ENCODE assay signal across 14 cellular contexts in the genomic region with DNA sequence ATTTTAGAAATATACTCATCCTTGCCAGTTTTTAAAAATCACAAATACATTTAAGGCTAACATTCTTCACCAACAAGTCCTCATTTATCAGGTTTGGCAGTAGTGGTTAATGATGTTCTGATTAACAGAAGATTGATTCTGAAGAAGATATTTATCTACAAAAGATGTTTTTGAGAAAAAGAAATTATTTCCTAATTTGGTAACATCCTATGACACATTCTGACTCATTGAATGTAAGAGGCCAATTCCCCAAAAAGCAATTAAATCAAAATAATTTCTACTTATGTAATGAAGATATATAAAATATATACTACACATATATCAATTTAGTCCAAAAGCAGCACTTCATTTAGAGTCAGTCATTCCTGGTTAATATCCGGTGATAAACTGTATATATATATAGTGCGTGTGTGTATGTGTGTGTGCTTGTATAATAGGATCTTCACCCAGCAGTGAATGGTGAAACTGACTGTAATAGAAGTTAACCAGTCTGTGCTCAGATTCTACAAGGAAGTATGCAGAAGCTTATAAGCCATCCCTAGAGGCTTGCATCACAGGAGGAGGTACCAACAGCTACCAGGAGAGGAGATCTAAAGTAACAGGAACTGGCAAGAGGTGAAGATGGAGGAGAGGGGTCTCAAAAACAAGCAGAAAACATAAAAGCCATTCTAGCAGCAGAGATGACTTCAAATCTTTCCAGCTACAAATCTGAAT.
DNase-seq lines count a peak whose midpoint lies in the region; ATAC-seq and TF ChIP-seq lines count a peak whose summit lies in the region.
"Had no signal": no experiment of that assay in that cellular context is flagged by ENCODE, and none has a peak within 500 bp of the region (broad histone marks: within the 10 kb centered on the region; RNA-seq: fewer than 3 reads in every experiment).

No MANE protein-coding gene starts in this region.

- TF ChIP-seq CTCF in cardiac muscle cell (IDR thresholded peaks at IDR 0.05; ENCODE audit: low read depth, low read length) (no peak), left ventricle myocardium inferior (IDR thresholded peaks at IDR 0.05; ENCODE audit: borderline replicate concordance) (no peak), foreskin fibroblast (IDR thresholded peaks at IDR 0.05; ENCODE audit: low read depth, low read length) (no peak), dorsolateral prefrontal cortex (IDR thresholded peaks at IDR 0.05 in 54 of 56, conservative IDR thresholded peaks at IDR 0.05 in 2 of 56; ENCODE audit: low read depth in 1 of 56, partially characterized antibody in 56 of 56) (no peak)

- ATAC-seq in HG03378 (IDR thresholded peaks at IDR 0.05; ENCODE audit: unreplicated experiment) = no peak
- ATAC-seq: activated naive CD4-positive, alpha-beta T cell treated with anti-CD3 and anti-CD28 coated beads, Interleukin-2, amount 50 U/mL, for 72 hours; effector memory CD8-positive, alpha-beta T cell had no signal

- DNase-seq in cardiac muscle cell (ENCODE audit: low read depth in 1 of 2, low spot score in 1 of 2) (peak; percentile 9 to 61), left ventricle myocardium inferior (no peak), SKM-1 treated with dmso at 0.1 percent for 144 hours (lab: John Stamatoyannopoulos, UW; ENCODE audit: unreplicated experiment) (peak; percentile 65), foreskin fibroblast (peak; percentile 64 to 88), NCI-H2227 (lab: John Stamatoyannopoulos, UW; ENCODE audit: unreplicated experiment) (no peak), SHP77 (lab: John Stamatoyannopoulos, UW) (no peak), dorsolateral prefrontal cortex (no peak)
- DNase-seq: BE2C; effector memory CD8-positive, alpha-beta T cell; GOT3; NCI-H526 had no signal

- H3K27me3 ChIP-seq in cardiac muscle cell (peaks cover 57% of the 10 kb centered on the region), left ventricle myocardium inferior (ENCODE audit: low read depth) (no peaks in the 10 kb centered on the region), dorsolateral prefrontal cortex (no peaks in the 10 kb centered on the region)
- H3K27me3 ChIP-seq: BE2C had no signal

- H3K36me3 ChIP-seq in cardiac muscle cell (no peaks in the 10 kb centered on the region), left ventricle myocardium inferior (no peaks in the 10 kb centered on the region)
- H3K36me3 ChIP-seq: BE2C had no signal

- intact Hi-C loops in left ventricle myocardium inferior (cut with micrococcal nuclease) (no loop called here), dorsolateral prefrontal cortex (cut with DNase I) (no loop called here)

- no peaks in the 10 kb centered on the region for H3K9me3 ChIP-seq in cardiac muscle cell (ENCODE audit: low read depth)
- no peaks in the 10 kb centered on the region for H3K9me3 ChIP-seq in left ventricle myocardium inferior (replicated peaks)
- H3K9me3 ChIP-seq: BE2C had no signal

- peaks cover 13% of the 10 kb centered on the region for H3K4me1 ChIP-seq in cardiac muscle cell (ENCODE audit: low read depth)
- no peaks in the 10 kb centered on the region for H3K4me1 ChIP-seq in left ventricle myocardium inferior
- H3K4me1 ChIP-seq: BE2C had no signal

- H3K27ac ChIP-seq in cardiac muscle cell (no peak overlapping the region), left ventricle myocardium inferior (replicated peaks) (no peak overlapping the region), dorsolateral prefrontal cortex (no peak overlapping the region)
- H3K27ac ChIP-seq: KMS-11 had no signal

- H3K4me3 ChIP-seq in cardiac muscle cell (no peak overlapping the region), left ventricle myocardium inferior (no peak overlapping the region), foreskin fibroblast (ENCODE audit: low read depth in 1 of 2, low read length in 2 of 2) (no peak overlapping the region), dorsolateral prefrontal cortex (no peak overlapping the region)

Comparison
In these comparisons a context has a peak if more than half of its experiments do, and no peak if none do; other contexts are left out.
1. DNase-seq: peak in cardiac muscle cell (2 of 2), SKM-1 treated with dmso at 0.1 percent for 144 hours (single experiment) and foreskin fibroblast (2 of 2); none in left ventricle myocardium inferior (single experiment), NCI-H2227 (single experiment), SHP77 (0 of 2) and dorsolateral prefrontal cortex (0 of 10).